In the genomic region with DNA sequence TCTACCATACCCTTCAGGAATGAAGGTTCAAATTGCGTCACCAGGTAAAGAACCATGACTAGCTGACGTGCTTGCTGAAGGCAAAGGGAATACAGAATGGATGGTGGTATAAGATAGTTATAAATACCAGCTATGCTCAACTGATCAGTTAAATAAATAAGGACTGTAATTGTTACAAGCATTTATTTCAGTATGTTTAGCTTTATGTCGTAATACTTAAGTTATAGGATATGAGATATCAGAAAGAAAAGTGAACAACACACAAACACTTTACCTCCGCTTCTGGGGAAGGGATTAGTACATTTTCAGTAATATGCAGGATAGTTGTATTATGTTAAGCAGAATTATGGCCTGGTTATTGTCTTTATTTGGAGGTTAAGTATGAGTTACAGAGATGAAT, we compare ENCODE assay signal across 36 cellular contexts.
"Had no signal": no experiment of that assay in that cellular context is flagged by ENCODE, and none has a peak within 500 bp of the region (broad histone marks: within the 10 kb centered on the region; RNA-seq: fewer than 3 reads in every experiment).

No MANE protein-coding gene starts in this region.

- H3K4me3 ChIP-seq: MG63 had no signal

- H3K27ac ChIP-seq: KMS-11 had no signal

- H3K36me3 ChIP-seq: MG63 had no signal

- H3K9me3 ChIP-seq: MG63 had no signal

- H3K9ac ChIP-seq: KMS-11 had no signal

- DNase-seq: Karpas-422, Kasumi-1, MG63, MM.1S, MV-4-11, NCI-H1048, NCI-H1092, NCI-H1092 treated with DMSO at 0.1 percent for 48 hours, NCI-H1105, NCI-H1105 treated with DMSO at 0.1 percent for 48 hours, NCI-H1417, NCI-H1417 treated with DMSO at 0.1 percent for 48 hours, NCI-H1436, NCI-H1436 treated with DMSO at 0.1 percent for 48 hours, NCI-H146, NCI-H1694, NCI-H1694 treated with DMSO at 0.1 percent for 48 hours, NCI-H187, NCI-H187 treated with DMSO at 0.1 percent for 48 hours, NCI-H1930, NCI-H2029, NCI-H2029 treated with DMSO at 0.1 percent for 48 hours, NCI-H2081, NCI-H2081 treated with DMSO at 0.1 percent for 48 hours, NCI-H2107, NCI-H2171, NCI-H2171 treated with DMSO at 0.1 percent for 48 hours, NCI-H226, NCI-H345, NCI-H446, NCI-H446 treated with DMSO at 0.1 percent for 48 hours, NCI-H510A, NCI-H510A treated with DMSO at 0.1 percent for 48 hours, NCI-H524, NCI-H524 treated with DMSO at 0.1 percent for 48 hours had no signal

- H3K27me3 ChIP-seq: MG63 had no signal

- H3K4me2 ChIP-seq: KMS-11 had no signal
